Comparison of ENCODE assay signal across 12 cellular contexts in the genomic region with DNA sequence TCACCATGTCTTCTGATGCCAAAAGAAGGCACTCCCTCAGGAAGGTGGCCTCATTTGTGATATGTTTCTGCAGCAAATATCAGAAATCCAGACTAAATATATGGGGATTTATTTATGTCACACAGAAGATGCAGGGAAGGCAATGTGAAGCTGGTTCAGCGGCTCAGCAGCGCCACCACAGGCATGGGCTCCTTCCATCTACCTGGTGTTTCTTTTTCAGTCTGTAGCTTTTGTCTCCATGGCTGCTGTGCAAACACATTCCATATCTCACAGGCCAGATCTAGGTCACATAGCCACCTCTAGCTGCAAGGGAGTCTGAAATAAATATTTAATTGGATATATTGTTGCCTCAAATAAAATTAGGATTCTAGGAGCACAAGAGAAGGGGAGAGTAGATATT.
DNase-seq lines count a peak whose midpoint lies in the region; ATAC-seq and TF ChIP-seq lines count a peak whose summit lies in the region.
"Had no signal": no experiment of that assay in that cellular context is flagged by ENCODE, and none has a peak within 500 bp of the region (broad histone marks: within the 10 kb centered on the region; RNA-seq: fewer than 3 reads in every experiment).

No MANE protein-coding gene starts in this region.

- intact Hi-C loops in sciatic nerve (cut with DNase I) = no loop called here

- no peak overlapping the region for H3K27ac ChIP-seq in SU-DHL-6 (ENCODE audit: low read depth, low read length)

- DNase-seq in GM06990 (ENCODE audit: extremely low read depth, insufficient read length) (no peak), HFFc6 (peak; percentile 32), kidney tubule cell (ENCODE audit: low spot score) (peak; percentile 20), KG1 (lab: John Stamatoyannopoulos, UW) (no peak), sciatic nerve (ENCODE audit: low spot score) (no peak)
- DNase-seq: immature natural killer cell; stimulated activated CD4-positive, alpha-beta T cell treated with anti-CD3 and anti-CD28 coated beads, Interleukin-1b, Interleukin-23, amount 100 ng/mL, for 48 hours; substantia nigra had no signal

- no peaks in the 10 kb centered on the region for H4K20me1 ChIP-seq in SU-DHL-6 (ENCODE audit: low read depth, low read length)

- TF ChIP-seq CTCF in GM06990 (IDR thresholded peaks at IDR 0.05; ENCODE audit: insufficient read depth, low read length, poor library complexity, severe bottlenecking) (peak; percentile 59), HFFc6 (IDR thresholded peaks at IDR 0.05) (peak; percentile 63), SU-DHL-6 (IDR thresholded peaks at IDR 0.05; ENCODE audit: insufficient read depth, low read length, poor library complexity, severe bottlenecking) (peak; percentile 13)

- no peak overlapping the region for H3K4me3 Mint-ChIP-seq in HFFc6
- H3K4me3 Mint-ChIP-seq: activated naive CD4-positive, alpha-beta T cell treated with anti-CD3 and anti-CD28 coated beads, Interleukin-2, amount 50 U/mL, for 24 hours; dendritic cell treated with granulocyte-macrophage colony-stimulating factor and Interleukin-4, amounts not matched to agents 40 ng/mL and 50 ng/mL, for 4 days; immature natural killer cell had no signal

- H3K4me3 ChIP-seq in GM06990 (replicated peaks; ENCODE audit: low read depth, low read length) = no peak overlapping the region
- H3K4me3 ChIP-seq in SU-DHL-6 (ENCODE audit: insufficient read depth, low read length, poor library complexity, severe bottlenecking) = no peak overlapping the region

- H3K9ac ChIP-seq in SU-DHL-6 (ENCODE audit: low read length) = no peak overlapping the region

- peaks cover 5% of the 10 kb centered on the region; the same call in 1 of the 2 replicates for H3K4me1 Mint-ChIP-seq in HFFc6 (ENCODE audit: low read depth)
- H3K4me1 Mint-ChIP-seq: activated naive CD4-positive, alpha-beta T cell treated with anti-CD3 and anti-CD28 coated beads, Interleukin-2, amount 50 U/mL, for 24 hours; immature natural killer cell had no signal

- no peak overlapping the region for H3K27ac Mint-ChIP-seq in HFFc6
- H3K27ac Mint-ChIP-seq: activated naive CD4-positive, alpha-beta T cell treated with anti-CD3 and anti-CD28 coated beads, Interleukin-2, amount 50 U/mL, for 24 hours; dendritic cell treated with granulocyte-macrophage colony-stimulating factor and Interleukin-4, amounts not matched to agents 40 ng/mL and 50 ng/mL, for 4 days; immature natural killer cell had no signal

- no peaks in the 10 kb centered on the region for H3K36me3 ChIP-seq in GM06990 (ENCODE audit: control insufficient read depth, insufficient read depth, low read length)
- H3K36me3 ChIP-seq in SU-DHL-6 (ENCODE audit: low read length) = no peaks in the 10 kb centered on the region

- no peak overlapping the region for H3K4me2 ChIP-seq in SU-DHL-6 (ENCODE audit: low read depth, low read length, poor library complexity, severe bottlenecking)

- no peak overlapping the region for H2AFZ ChIP-seq in SU-DHL-6 (ENCODE audit: low read depth, low read length, severe bottlenecking)

- ATAC-seq in GM21390 (IDR thresholded peaks at IDR 0.05; ENCODE audit: unreplicated experiment) (no peak), sciatic nerve (no peak)

- no peaks in the 10 kb centered on the region for H3F3A ChIP-seq in SU-DHL-6 (ENCODE audit: insufficient read depth)

- no peaks in the 10 kb centered on the region for H3K9me3 Mint-ChIP-seq in HFFc6

- H3K9me2 ChIP-seq in SU-DHL-6 (replicated peaks; ENCODE audit: insufficient read depth, low read length) = no peaks in the 10 kb centered on the region

- H3K27me3 ChIP-seq in GM06990 (replicated peaks; ENCODE audit: control insufficient read depth, insufficient read depth, low read length) = no peaks in the 10 kb centered on the region
- H3K27me3 ChIP-seq in SU-DHL-6 (ENCODE audit: low read length) = no peaks in the 10 kb centered on the region

- H3K27me3 Mint-ChIP-seq in HFFc6 (ENCODE audit: insufficient read depth) = peaks cover 4% of the 10 kb centered on the region
- H3K27me3 Mint-ChIP-seq: dendritic cell treated with granulocyte-macrophage colony-stimulating factor and Interleukin-4, amounts not matched to agents 40 ng/mL and 50 ng/mL, for 4 days had no signal

- no peaks in the 10 kb centered on the region; the same call in 1 of the 2 replicates for H3K36me3 Mint-ChIP-seq in HFFc6 (ENCODE audit: low read depth)
- H3K36me3 Mint-ChIP-seq: activated naive CD4-positive, alpha-beta T cell treated with anti-CD3 and anti-CD28 coated beads, Interleukin-2, amount 50 U/mL, for 24 hours had no signal

- no peaks in the 10 kb centered on the region for H3K9me3 ChIP-seq in SU-DHL-6 (ENCODE audit: insufficient read depth, low read length)

- H3K79me2 ChIP-seq in SU-DHL-6 (ENCODE audit: insufficient read depth, low read length) = no peaks in the 10 kb centered on the region

Comparison
In these comparisons a context has a peak if more than half of its experiments do, and no peak if none do; other contexts are left out.
1. DNase-seq: peak in HFFc6 (single experiment) and kidney tubule cell (single experiment); none in GM06990 (single experiment), KG1 (single experiment) and sciatic nerve (single experiment).
2. CTCF ChIP-seq: peak in every context shown above with its lines; median percentile 63 in HFFc6; 59 in GM06990; 13 in SU-DHL-6.